Comparison of ENCODE assay signal across 1 cellular context in the genomic region with DNA sequence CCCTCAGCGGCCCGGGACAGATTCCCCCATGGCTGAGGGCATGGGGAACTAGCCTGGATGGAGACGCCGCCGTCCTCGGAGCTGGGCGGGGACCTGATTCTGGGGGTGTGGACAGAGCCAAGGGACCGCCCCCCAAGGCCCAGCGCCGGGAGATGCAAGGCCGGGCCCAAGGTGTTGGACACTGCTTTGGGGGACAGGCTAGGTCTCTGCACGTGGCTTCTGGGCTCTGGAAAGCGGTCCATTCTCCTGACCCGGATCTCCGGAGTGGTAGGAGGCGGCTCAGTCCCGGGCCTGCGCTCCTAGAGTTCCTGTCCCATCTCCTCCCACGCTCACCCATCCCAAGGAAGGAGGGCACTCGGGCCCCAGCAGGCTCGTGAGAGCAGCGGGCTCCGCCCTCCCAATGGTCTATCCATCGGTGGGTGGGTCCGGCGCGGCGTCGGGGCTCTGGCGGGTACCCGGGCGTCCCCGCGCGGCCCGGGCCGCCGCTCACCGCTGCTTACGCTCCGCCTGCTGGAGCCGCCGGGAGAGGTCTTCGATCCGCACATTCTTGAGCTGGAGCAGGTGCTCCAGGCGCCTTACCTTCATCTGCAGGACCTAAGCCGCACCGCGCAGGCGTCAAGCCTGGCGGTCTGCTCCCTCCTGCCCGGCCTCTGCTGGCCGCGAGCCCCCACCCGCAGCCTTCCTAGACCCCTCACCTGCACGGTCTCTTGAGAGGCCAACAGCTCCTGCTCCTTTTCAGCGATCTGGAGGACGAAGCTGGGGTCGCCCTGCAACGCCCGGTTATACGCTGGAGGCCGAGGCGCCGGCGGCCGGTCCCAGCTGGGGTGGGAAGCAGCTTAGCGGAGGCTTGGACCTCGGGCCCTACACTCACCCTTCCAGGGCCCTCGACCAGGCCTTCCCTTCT.
TF ChIP-seq lines count a peak whose summit lies in the region.

No MANE protein-coding gene starts in this region.

TF ChIP-seq in HEK293, 187 proteins besides CTCF, POLR2A, EP300 and RAD21 (continues in another document):
- TF ChIP-seq ZNF10 (tag by site-specific recombination; IDR thresholded peaks at IDR 0.05) (no peak), ZNF501 (tag by site-specific recombination; IDR thresholded peaks at IDR 0.05) (no peak), ZNF174 (tag by site-specific recombination; IDR thresholded peaks at IDR 0.05) (no peak), ZNF221 (tag by site-specific recombination; IDR thresholded peaks at IDR 0.05; ENCODE audit: borderline replicate concordance) (no peak), ZNF404 (tag by site-specific recombination; IDR thresholded peaks at IDR 0.05) (no peak), ZNF214 (tag by site-specific recombination; IDR thresholded peaks at IDR 0.05; ENCODE audit: borderline replicate concordance) (no peak), ZNF692 (tag by site-specific recombination; IDR thresholded peaks at IDR 0.05) (no peak), ZNF391 (tag by site-specific recombination; IDR thresholded peaks at IDR 0.05; ENCODE audit: borderline replicate concordance, low read depth) (no peak), ZNF707 (tag by site-specific recombination; IDR thresholded peaks at IDR 0.05) (no peak), ZNF24 (tag by site-specific recombination; IDR thresholded peaks at IDR 0.05) (no peak), SALL2 (tag by site-specific recombination; IDR thresholded peaks at IDR 0.05; ENCODE audit: borderline replicate concordance) (no peak), SP3 (tag by site-specific recombination; IDR thresholded peaks at IDR 0.05) (peak; percentile 56), KLF16 (tag by site-specific recombination; IDR thresholded peaks at IDR 0.05) (no peak), ZNF266 (tag by site-specific recombination; IDR thresholded peaks at IDR 0.05; ENCODE audit: low read depth) (no peak), ZNF140 (tag by site-specific recombination; IDR thresholded peaks at IDR 0.05) (no peak), ZNF280D (tag by site-specific recombination; IDR thresholded peaks at IDR 0.05) (no peak), ZNF398 (tag by site-specific recombination; IDR thresholded peaks at IDR 0.05) (no peak), MEIS1 (CRISPR knock-in tag; IDR thresholded peaks at IDR 0.05; ENCODE audit: borderline replicate concordance) (no peak), ZBTB6 (tag by site-specific recombination; IDR thresholded peaks at IDR 0.05) (peak; percentile 56; the same call in 1 of the 2 replicates), PRDM10 (tag by site-specific recombination; IDR thresholded peaks at IDR 0.05) (no peak), YY1 (tag by site-specific recombination; IDR thresholded peaks at IDR 0.05) (no peak), ZNF112 (tag by site-specific recombination; IDR thresholded peaks at IDR 0.05) (no peak), ZNF335 (tag by site-specific recombination; conservative IDR thresholded peaks at IDR 0.05) (peak; percentile 40; the same call in 1 of the 2 replicates), PRDM6 (tag by site-specific recombination; IDR thresholded peaks at IDR 0.05) (no peak), ZNF114 (tag by site-specific recombination; IDR thresholded peaks at IDR 0.05) (no peak), GLIS1 (tag by site-specific recombination; IDR thresholded peaks at IDR 0.05) (peak; percentile 26; the same call in 1 of the 2 replicates), ZBTB8A (tag by site-specific recombination; IDR thresholded peaks at IDR 0.05) (peak; percentile 47; the same call in 1 of the 2 replicates), ZNF664 (tag by site-specific recombination; IDR thresholded peaks at IDR 0.05) (no peak), ZNF629 (tag by site-specific recombination; IDR thresholded peaks at IDR 0.05) (no peak), ZNF366 (tag by site-specific recombination; conservative IDR thresholded peaks at IDR 0.05) (no peak), ZNF830 (tag by site-specific recombination; IDR thresholded peaks at IDR 0.05; ENCODE audit: low read depth) (no peak), ZNF133 (tag by site-specific recombination; IDR thresholded peaks at IDR 0.05) (no peak), KLF9 (tag by site-specific recombination; IDR thresholded peaks at IDR 0.05; ENCODE audit: low read depth) (0 out of 2 replicates have a peak, but pooled peaks have one; percentile 25), ZNF248 (tag by site-specific recombination; IDR thresholded peaks at IDR 0.05) (no peak)
- TF ChIP-seq, protein P1, sequence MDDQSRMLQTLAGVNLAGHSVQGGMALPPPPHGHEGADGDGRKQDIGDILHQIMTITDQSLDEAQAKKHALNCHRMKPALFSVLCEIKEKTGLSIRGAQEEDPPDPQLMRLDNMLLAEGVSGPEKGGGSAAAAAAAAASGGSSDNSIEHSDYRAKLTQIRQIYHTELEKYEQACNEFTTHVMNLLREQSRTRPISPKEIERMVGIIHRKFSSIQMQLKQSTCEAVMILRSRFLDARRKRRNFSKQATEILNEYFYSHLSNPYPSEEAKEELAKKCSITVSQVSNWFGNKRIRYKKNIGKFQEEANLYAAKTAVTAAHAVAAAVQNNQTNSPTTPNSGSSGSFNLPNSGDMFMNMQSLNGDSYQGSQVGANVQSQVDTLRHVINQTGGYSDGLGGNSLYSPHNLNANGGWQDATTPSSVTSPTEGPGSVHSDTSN (CRISPR knock-in tag; IDR thresholded peaks at IDR 0.05): 0 out of 2 replicates have a peak, but pooled peaks have one; percentile 33
- TF ChIP-seq, protein P2, sequence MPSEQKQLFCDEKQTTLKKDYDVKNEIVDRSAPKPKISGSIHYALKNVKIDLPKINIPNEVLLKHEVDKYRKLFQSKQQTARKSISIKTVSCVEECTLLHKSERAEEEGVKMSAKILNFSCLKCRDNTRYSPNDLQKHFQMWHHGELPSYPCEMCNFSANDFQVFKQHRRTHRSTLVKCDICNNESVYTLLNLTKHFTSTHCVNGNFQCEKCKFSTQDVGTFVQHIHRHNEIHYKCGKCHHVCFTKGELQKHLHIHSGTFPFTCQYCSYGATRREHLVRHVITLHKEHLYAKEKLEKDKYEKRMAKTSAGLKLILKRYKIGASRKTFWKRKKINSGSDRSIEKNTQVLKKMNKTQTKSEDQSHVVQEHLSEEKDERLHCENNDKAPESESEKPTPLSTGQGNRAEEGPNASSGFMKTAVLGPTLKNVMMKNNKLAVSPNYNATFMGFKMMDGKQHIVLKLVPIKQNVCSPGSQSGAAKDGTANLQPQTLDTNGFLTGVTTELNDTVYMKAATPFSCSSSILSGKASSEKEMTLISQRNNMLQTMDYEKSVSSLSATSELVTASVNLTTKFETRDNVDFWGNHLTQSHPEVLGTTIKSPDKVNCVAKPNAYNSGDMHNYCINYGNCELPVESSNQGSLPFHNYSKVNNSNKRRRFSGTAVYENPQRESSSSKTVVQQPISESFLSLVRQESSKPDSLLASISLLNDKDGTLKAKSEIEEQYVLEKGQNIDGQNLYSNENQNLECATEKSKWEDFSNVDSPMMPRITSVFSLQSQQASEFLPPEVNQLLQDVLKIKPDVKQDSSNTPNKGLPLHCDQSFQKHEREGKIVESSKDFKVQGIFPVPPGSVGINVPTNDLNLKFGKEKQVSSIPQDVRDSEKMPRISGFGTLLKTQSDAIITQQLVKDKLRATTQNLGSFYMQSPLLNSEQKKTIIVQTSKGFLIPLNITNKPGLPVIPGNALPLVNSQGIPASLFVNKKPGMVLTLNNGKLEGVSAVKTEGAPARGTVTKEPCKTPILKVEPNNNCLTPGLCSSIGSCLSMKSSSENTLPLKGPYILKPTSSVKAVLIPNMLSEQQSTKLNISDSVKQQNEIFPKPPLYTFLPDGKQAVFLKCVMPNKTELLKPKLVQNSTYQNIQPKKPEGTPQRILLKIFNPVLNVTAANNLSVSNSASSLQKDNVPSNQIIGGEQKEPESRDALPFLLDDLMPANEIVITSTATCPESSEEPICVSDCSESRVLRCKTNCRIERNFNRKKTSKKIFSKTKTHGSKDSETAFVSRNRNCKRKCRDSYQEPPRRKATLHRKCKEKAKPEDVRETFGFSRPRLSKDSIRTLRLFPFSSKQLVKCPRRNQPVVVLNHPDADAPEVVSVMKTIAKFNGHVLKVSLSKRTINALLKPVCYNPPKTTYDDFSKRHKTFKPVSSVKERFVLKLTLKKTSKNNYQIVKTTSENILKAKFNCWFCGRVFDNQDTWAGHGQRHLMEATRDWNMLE (tag by site-specific recombination; conservative IDR thresholded peaks at IDR 0.05; ENCODE audit: low read depth): no peak
